ENCODE assay signal across 8 cellular contexts in the genomic region with DNA sequence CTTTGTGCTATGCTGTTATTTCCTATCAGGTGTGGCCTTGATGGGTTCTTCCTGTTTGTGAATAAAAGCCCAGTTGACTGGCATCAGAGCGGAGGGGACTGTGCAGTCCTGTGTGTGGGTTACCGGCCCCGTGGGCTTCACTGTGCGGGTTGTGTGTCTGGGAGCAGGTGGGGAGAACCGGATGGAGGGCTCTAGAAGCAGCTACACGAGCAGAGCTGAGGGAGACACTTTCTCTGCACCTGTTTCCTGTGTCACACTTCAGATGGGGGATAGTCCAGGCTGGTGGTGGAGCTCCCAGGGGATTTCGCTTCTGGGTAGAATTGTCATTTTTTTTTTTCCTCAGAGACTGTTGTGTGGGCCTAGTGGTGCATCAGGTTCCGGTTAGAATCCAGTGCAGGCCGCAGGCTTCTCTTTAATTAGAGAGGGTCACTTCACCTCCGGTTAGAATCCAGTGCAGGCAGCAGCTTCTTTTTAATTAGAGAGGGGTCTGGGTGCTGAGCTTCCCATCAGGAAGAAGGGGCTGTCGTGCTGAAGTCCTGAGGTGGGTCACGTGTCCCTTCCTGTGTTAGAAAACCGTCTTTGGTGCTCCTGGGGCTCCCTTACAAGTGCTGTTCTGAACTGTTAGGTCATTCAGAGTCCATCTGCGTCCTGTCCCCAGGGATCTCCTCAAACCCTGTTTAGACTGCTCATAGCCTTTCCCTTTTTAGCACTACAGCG.
A peak's percentile ranks its signal among the peaks of the same experiment; 100 is the strongest.
DNase-seq lines count a peak whose midpoint lies in the region; ATAC-seq and TF ChIP-seq lines count a peak whose summit lies in the region.

No MANE protein-coding gene starts in this region.

- H3K9me3 ChIP-seq in skeletal muscle tissue (ENCODE audit: control insufficient read depth in 3 of 3, low read length in 3 of 3): no peaks in the 10 kb centered on the region

- CTCF ChIA-PET in RWPE1 (lab: Yijun Ruan, JAX): interaction anchor here (0.7 kb wide), 1 partner anchor 10 kb away, joined by 3 read pairs; no protein-coding TSS in a partner anchor

- H3K36me3 ChIP-seq in skeletal muscle tissue (ENCODE audit: control insufficient read depth in 3 of 3, insufficient read depth in 3 of 3, low read length in 3 of 3): peaks cover 0 to 2% (median 0%) of the 10 kb centered on the region in 3 donors

- POLR2A ChIA-PET in RWPE1 (lab: Yijun Ruan, JAX; ENCODE audit: low non-redundant PET): no interaction called here

- TF ChIP-seq CTCF in RWPE1 (conservative IDR thresholded peaks at IDR 0.05; ENCODE audit: low read depth): no peak

- H3K27ac ChIP-seq in cingulate gyrus (ENCODE audit: low read depth, low read length) (peak overlapping the region; percentile 12), skeletal muscle tissue (ENCODE audit: low read depth, low read length) (peak overlapping the region; percentile 26), RWPE1 (no peak overlapping the region)

- ATAC-seq in HG02588 (IDR thresholded peaks at IDR 0.05; ENCODE audit: unreplicated experiment): peak; percentile 87

- no peaks in the 10 kb centered on the region for H3K27me3 ChIP-seq in skeletal muscle tissue (ENCODE audit: control insufficient read depth in 3 of 3, insufficient read depth in 3 of 3, low read length in 3 of 3)

- DNase-seq in NCI-H1436 (lab: John Stamatoyannopoulos, UW) (peak; percentile 72), NCI-H1436 treated with DMSO at 0.1 percent for 48 hours (lab: John Stamatoyannopoulos, UW) (no peak), NCI-H2171 (lab: John Stamatoyannopoulos, UW) (peak; percentile 54), RWPE1 (ENCODE audit: low spot score) (no peak), SW480 (ENCODE audit: low spot score) (no peak)

- H3K4me1 ChIP-seq in skeletal muscle tissue (ENCODE audit: control insufficient read depth in 3 of 3, insufficient read depth in 3 of 3, low read length in 3 of 3): peaks cover 55 to 72% (median 61%) of the 10 kb centered on the region in 3 donors

- H3K4me3 ChIP-seq in skeletal muscle tissue (ENCODE audit: low read length in 3 of 3): peak overlapping the region in 2 of 3 donors; percentile 2 to 6

- peak overlapping the region; percentile 14 to 60 (median 28) for H3K9ac ChIP-seq in skeletal muscle tissue (ENCODE audit: low read depth in 1 of 3, low read length in 3 of 3)

Comparison
In these comparisons a context has a peak if more than half of its experiments do, and no peak if none do; other contexts are left out.
1. DNase-seq: peak in NCI-H1436 (single experiment) and NCI-H2171 (single experiment); none in NCI-H1436 treated with DMSO at 0.1 percent for 48 hours (single experiment), RWPE1 (single experiment) and SW480 (single experiment).